ENCODE assay signal across 29 cellular contexts in the genomic region with DNA sequence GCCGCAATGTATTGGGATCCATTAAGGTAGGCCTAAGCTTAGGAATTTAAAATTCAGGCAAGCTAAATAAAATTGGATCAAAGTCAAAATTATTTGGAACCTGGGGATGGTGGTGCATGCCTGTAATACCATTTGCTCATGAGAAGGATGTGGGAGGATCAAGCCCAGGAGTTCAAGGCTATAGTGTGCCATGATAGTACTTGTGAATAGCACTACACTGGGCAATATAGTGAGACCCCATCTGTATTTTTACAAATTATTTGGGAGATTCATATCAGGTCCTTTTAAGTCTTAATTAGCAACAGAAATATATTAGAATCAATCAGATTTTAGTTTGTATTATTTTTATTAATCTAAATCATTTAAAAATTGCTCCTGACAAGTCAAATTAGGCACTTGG.
"Had no signal": no experiment of that assay in that cellular context is flagged by ENCODE, and none has a peak within 500 bp of the region (broad histone marks: within the 10 kb centered on the region; RNA-seq: fewer than 3 reads in every experiment).

No MANE protein-coding gene starts in this region.

- ATAC-seq: effector memory CD8-positive, alpha-beta T cell; esophagus mucosa; foreskin keratinocyte; gastrocnemius medialis; gastroesophageal sphincter; heart left ventricle; heart right ventricle had no signal

- H2AFZ ChIP-seq: hepatocyte had no signal

- H3K4me3 Mint-ChIP-seq: dendritic cell treated with granulocyte-macrophage colony-stimulating factor and Interleukin-4, amounts not matched to agents 40 ng/mL and 50 ng/mL, for 4 days; effector memory CD8-positive, alpha-beta T cell; endodermal cell had no signal

- H3K9me3 ChIP-seq: colonic mucosa, esophagus muscularis mucosa, esophagus squamous epithelium, gastrocnemius medialis, gastroesophageal sphincter, heart left ventricle, heart right ventricle had no signal

- H3K27ac ChIP-seq: colonic mucosa, coronary artery, dorsolateral prefrontal cortex, epithelial cell of prostate, esophagus muscularis mucosa, esophagus squamous epithelium, foreskin keratinocyte, gastrocnemius medialis, gastroesophageal sphincter, heart left ventricle, heart right ventricle, hepatocyte had no signal

- H3K4me3 ChIP-seq: colonic mucosa, coronary artery, dorsolateral prefrontal cortex, esophagus muscularis mucosa, esophagus squamous epithelium, gastrocnemius medialis, gastroesophageal sphincter, heart left ventricle, heart right ventricle, hepatocyte had no signal

- H3K27me3 Mint-ChIP-seq: dendritic cell treated with granulocyte-macrophage colony-stimulating factor and Interleukin-4, amounts not matched to agents 40 ng/mL and 50 ng/mL, for 4 days had no signal

- FAIRE-seq: endometrium, endothelial cell of umbilical vein, frontal cortex had no signal

- H3K4me1 Mint-ChIP-seq: endodermal cell had no signal

- DNase-seq: colonic mucosa; cortex of kidney; dermis blood vessel endothelial cell; dorsolateral prefrontal cortex; effector CD4-positive, alpha-beta T cell; effector CD8-positive, alpha-beta T cell; effector memory CD4-positive, alpha-beta T cell; effector memory CD8-positive, alpha-beta T cell; endodermal cell; erythroblast; esophagus squamous epithelium; foreskin fibroblast; foreskin keratinocyte; foreskin melanocyte; gastrocnemius medialis; glutamatergic neuron; head of caudate nucleus; heart left ventricle; heart right ventricle had no signal

- H3K4me2 ChIP-seq: hepatocyte had no signal

- H3K4me1 ChIP-seq: colonic mucosa, esophagus muscularis mucosa, esophagus squamous epithelium, foreskin keratinocyte, gastrocnemius medialis, gastroesophageal sphincter, heart left ventricle, heart right ventricle had no signal

- H3K36me3 ChIP-seq: colonic mucosa, esophagus muscularis mucosa, esophagus squamous epithelium, gastrocnemius medialis, gastroesophageal sphincter, heart left ventricle, heart right ventricle had no signal

- H3K27ac Mint-ChIP-seq: dendritic cell treated with granulocyte-macrophage colony-stimulating factor and Interleukin-4, amounts not matched to agents 40 ng/mL and 50 ng/mL, for 4 days; effector memory CD8-positive, alpha-beta T cell; endodermal cell had no signal

- H3K27me3 ChIP-seq: colonic mucosa, dorsolateral prefrontal cortex, esophagus muscularis mucosa, esophagus squamous epithelium, foreskin keratinocyte, gastrocnemius medialis, gastroesophageal sphincter, heart right ventricle, hepatocyte had no signal

- H3K9me3 Mint-ChIP-seq: dendritic cell treated with granulocyte-macrophage colony-stimulating factor and Interleukin-4, amounts not matched to agents 40 ng/mL and 50 ng/mL, for 4 days; effector memory CD8-positive, alpha-beta T cell; endodermal cell had no signal

- H3K79me2 ChIP-seq: hepatocyte had no signal
